ENCODE assay signal across 23 cellular contexts in the genomic region with DNA sequence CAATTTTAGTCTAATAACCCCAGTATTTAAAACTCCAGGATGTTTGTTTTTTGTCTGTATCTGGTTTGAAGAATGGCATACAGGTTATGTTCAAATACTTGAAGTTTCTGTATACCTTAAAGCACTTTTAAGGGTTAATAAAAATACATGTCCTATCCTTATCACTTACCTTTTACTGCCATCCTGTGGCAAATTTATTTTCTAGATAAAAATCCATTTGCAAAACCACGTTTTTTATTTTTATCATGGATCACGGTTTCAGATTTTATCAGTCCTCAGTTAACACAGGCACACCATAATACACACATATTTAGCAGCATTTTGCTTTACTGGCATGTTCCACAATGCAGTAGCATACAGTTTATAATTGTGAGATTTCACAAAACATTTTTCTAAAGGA.
DNase-seq lines count a peak whose midpoint lies in the region; ATAC-seq and TF ChIP-seq lines count a peak whose summit lies in the region.
"Had no signal": no experiment of that assay in that cellular context is flagged by ENCODE, and none has a peak within 500 bp of the region (broad histone marks: within the 10 kb centered on the region; RNA-seq: fewer than 3 reads in every experiment).

No MANE protein-coding gene starts in this region.

- no peak for ATAC-seq in CD4-positive, alpha-beta T cell (ENCODE audit: poor library complexity)
- no peak for ATAC-seq in RWPE2 (ENCODE audit: low read depth)
- no peak for ATAC-seq in gastrocnemius medialis
- ATAC-seq in GM18870 (IDR thresholded peaks at IDR 0.05; ENCODE audit: unreplicated experiment): no peak
- ATAC-seq: Panc1; psoas muscle; stimulated activated naive B cell treated with anti-CD40 and anti-IgM and Interleukin-4, amounts not matched to agents 10 μg/mL and 1 μg/mL and 100 μg/mL, for 72 hours had no signal

- POLR2A ChIA-PET in CD4-positive, alpha-beta T cell (lab: Charles Lee): no interaction called here

- TF ChIP-seq CTCF in CD4-positive, alpha-beta T cell (IDR thresholded peaks at IDR 0.05): peak; percentile 28
- TF ChIP-seq CTCF in HFFc6 (IDR thresholded peaks at IDR 0.05) (peak; percentile 70), RWPE2 (IDR thresholded peaks at IDR 0.05; ENCODE audit: poor library complexity, severe bottlenecking) (peak; percentile 60), gastrocnemius medialis (IDR thresholded peaks at IDR 0.05 in 4 of 5, conservative IDR thresholded peaks at IDR 0.05 in 1 of 5) (no peak)

- no peak overlapping the region for H3K4me3 Mint-ChIP-seq in CD4-positive, alpha-beta T cell
- H3K4me3 Mint-ChIP-seq in HFFc6: no peak overlapping the region
- H3K4me3 Mint-ChIP-seq: activated CD4-positive, alpha-beta memory T cell treated with anti-CD3 and anti-CD28 coated beads, Interleukin-2, amount 10 ng/mL, durations not matched to agents 7 days and 5 days; nephron progenitor cell; stimulated activated naive B cell treated with anti-CD40 and anti-IgM and Interleukin-4, amounts not matched to agents 10 μg/mL and 1 μg/mL and 100 μg/mL, for 72 hours had no signal

- H3K27me3 Mint-ChIP-seq in CD4-positive, alpha-beta T cell: peaks cover 30% of the 10 kb centered on the region
- no peaks in the 10 kb centered on the region; the same call in 1 of the 2 replicates for H3K27me3 Mint-ChIP-seq in HFFc6 (ENCODE audit: insufficient read depth)

- CTCF ChIA-PET in CD4-positive, alpha-beta T cell (lab: Charles Lee): no interaction called here

- TF ChIP-seq POLR2A in gastrocnemius medialis (IDR thresholded peaks at IDR 0.05): no peak

- H3K4me3 ChIP-seq in RWPE2 (ENCODE audit: severe bottlenecking) (no peak overlapping the region), gastrocnemius medialis (no peak overlapping the region)
- H3K4me3 ChIP-seq: cardiac muscle cell, psoas muscle, spleen, tibial artery had no signal

- no peaks in the 10 kb centered on the region for H3K36me3 ChIP-seq in RWPE2 (ENCODE audit: low read depth)
- H3K36me3 ChIP-seq in gastrocnemius medialis: no peaks in the 10 kb centered on the region
- H3K36me3 ChIP-seq: BE2C, cardiac muscle cell, spleen, tibial artery, WERI-Rb-1 had no signal

- no peaks in the 10 kb centered on the region for H3K9me3 ChIP-seq in CD4-positive, alpha-beta T cell (ENCODE audit: control insufficient read depth, low read length)
- no peaks in the 10 kb centered on the region for H3K9me3 ChIP-seq in RWPE2 (ENCODE audit: severe bottlenecking)
- no peaks in the 10 kb centered on the region for H3K9me3 ChIP-seq in gastrocnemius medialis
- H3K9me3 ChIP-seq: BE2C, psoas muscle, spleen, tibial artery had no signal

- no peak overlapping the region for H3K27ac Mint-ChIP-seq in CD4-positive, alpha-beta T cell
- H3K27ac Mint-ChIP-seq in HFFc6: 0 out of 2 replicates have a peak overlapping the region, but pooled peaks have one; percentile 53
- H3K27ac Mint-ChIP-seq: activated CD4-positive, alpha-beta memory T cell treated with anti-CD3 and anti-CD28 coated beads, Interleukin-2, amount 10 ng/mL, durations not matched to agents 7 days and 5 days; nephron progenitor cell; stimulated activated naive B cell treated with anti-CD40 and anti-IgM and Interleukin-4, amounts not matched to agents 10 μg/mL and 1 μg/mL and 100 μg/mL, for 72 hours had no signal

- H3K36me3 Mint-ChIP-seq in CD4-positive, alpha-beta T cell (ENCODE audit: low read depth): no peaks in the 10 kb centered on the region
- H3K36me3 Mint-ChIP-seq in HFFc6 (ENCODE audit: low read depth): no peaks in the 10 kb centered on the region
- H3K36me3 Mint-ChIP-seq: stimulated activated naive B cell treated with anti-CD40 and anti-IgM and Interleukin-4, amounts not matched to agents 10 μg/mL and 1 μg/mL and 100 μg/mL, for 72 hours had no signal

- H3K27ac ChIP-seq in CD4-positive, alpha-beta T cell (ENCODE audit: low read depth, low read length): no peak overlapping the region
- no peak overlapping the region for H3K27ac ChIP-seq in RWPE2 (ENCODE audit: poor library complexity, severe bottlenecking)
- H3K27ac ChIP-seq in gastrocnemius medialis: no peak overlapping the region
- H3K27ac ChIP-seq: cardiac muscle cell, psoas muscle, spleen, tibial artery, WERI-Rb-1 had no signal

- in situ Hi-C loops in gastrocnemius medialis (cut with MboI; ENCODE audit: low sequenced_read_pairs in 4 of 4): no loop called here

- H3K4me1 ChIP-seq in RWPE2 (ENCODE audit: insufficient read depth, poor library complexity, severe bottlenecking) (peaks cover 8% of the 10 kb centered on the region), gastrocnemius medialis (no peaks in the 10 kb centered on the region)
- H3K4me1 ChIP-seq: BE2C, psoas muscle, spleen, tibial artery had no signal

- H3K9me3 Mint-ChIP-seq in CD4-positive, alpha-beta T cell: no peaks in the 10 kb centered on the region
- no peaks in the 10 kb centered on the region for H3K9me3 Mint-ChIP-seq in HFFc6
- H3K9me3 Mint-ChIP-seq: activated CD4-positive, alpha-beta memory T cell treated with anti-CD3 and anti-CD28 coated beads, Interleukin-2, amount 10 ng/mL, durations not matched to agents 7 days and 5 days; nephron progenitor cell; stimulated activated naive B cell treated with anti-CD40 and anti-IgM and Interleukin-4, amounts not matched to agents 10 μg/mL and 1 μg/mL and 100 μg/mL, for 72 hours had no signal

- no peak for DNase-seq in CD4-positive, alpha-beta T cell
- no peak for DNase-seq in HFFc6
- DNase-seq in RWPE2 (ENCODE audit: low spot score): no peak
- peak; percentile 27 for DNase-seq in fibroblast of peridontal ligament (ENCODE audit: extremely low read depth)
- DNase-seq in activated T-cell treated with anti-CD3 and anti-CD28 coated beads for 4 hours: no peak
- no peak for DNase-seq in gastrocnemius medialis
- DNase-seq in activated gamma-delta T cell (lab: John Stamatoyannopoulos, UW): no peak
- DNase-seq: activated CD4-positive, alpha-beta memory T cell treated with anti-CD3 and anti-CD28 coated beads, Interleukin-2, amount 10 ng/mL, durations not matched to agents 7 days and 5 days; BE2C; effector CD8-positive, alpha-beta T cell; hippocampal formation; mesenchymal stem cell; NCI-H1048; NCI-H526 treated with DMSO at 0.1 percent for 48 hours; nephron progenitor cell; psoas muscle; spleen; stimulated activated naive B cell treated with anti-CD40 and anti-IgM and Interleukin-4, amounts not matched to agents 10 μg/mL and 1 μg/mL and 100 μg/mL, for 72 hours; tibial artery; WERI-Rb-1 had no signal

- no peaks in the 10 kb centered on the region for H3K27me3 ChIP-seq in CD4-positive, alpha-beta T cell (ENCODE audit: control insufficient read depth, insufficient read depth, low read length)
- no peaks in the 10 kb centered on the region for H3K27me3 ChIP-seq in RWPE2 (ENCODE audit: insufficient read depth, poor library complexity, severe bottlenecking)
- H3K27me3 ChIP-seq in gastrocnemius medialis: no peaks in the 10 kb centered on the region
- H3K27me3 ChIP-seq: BE2C, cardiac muscle cell had no signal

- H3K4me1 Mint-ChIP-seq in CD4-positive, alpha-beta T cell (ENCODE audit: low read depth): no peaks in the 10 kb centered on the region
- peaks cover 45% of the 10 kb centered on the region for H3K4me1 Mint-ChIP-seq in HFFc6 (ENCODE audit: low read depth)
- H3K4me1 Mint-ChIP-seq: activated CD4-positive, alpha-beta memory T cell treated with anti-CD3 and anti-CD28 coated beads, Interleukin-2, amount 10 ng/mL, durations not matched to agents 7 days and 5 days; nephron progenitor cell; stimulated activated naive B cell treated with anti-CD40 and anti-IgM and Interleukin-4, amounts not matched to agents 10 μg/mL and 1 μg/mL and 100 μg/mL, for 72 hours had no signal

- intact Hi-C loops in CD4-positive, alpha-beta T cell (cut with DNase I, micrococcal nuclease): loop anchor here (2.0 to 10.0 kb wide), 4 partner anchors 251 to 949 kb away; no protein-coding TSS in a partner anchor
- intact Hi-C loops in gastrocnemius medialis (cut with DNase I; ENCODE audit: low total_unique reads): no loop called here

Comparison
In these comparisons a context has a peak if more than half of its experiments do, and no peak if none do; other contexts are left out.
1. CTCF ChIP-seq: peak in CD4-positive, alpha-beta T cell (single experiment), HFFc6 (single experiment) and RWPE2 (single experiment); none in gastrocnemius medialis (0 of 5).